ENCODE assay signal across 9 cellular contexts in genomic region chr7:120792091-120792860, GRCh38.
DNase-seq lines count a peak whose midpoint lies in the region; ATAC-seq and TF ChIP-seq lines count a peak whose summit lies in the region.
"Had no signal": no experiment of that assay in that cellular context is flagged by ENCODE, and none has a peak within 500 bp of the region (broad histone marks: within the 10 kb centered on the region; RNA-seq: fewer than 3 reads in every experiment).

No MANE protein-coding gene starts in this region.

- H3K4me3 ChIP-seq in fibroblast of villous mesenchyme (ENCODE audit: low read depth, low read length) = no peak overlapping the region
- no peak overlapping the region for H3K4me3 ChIP-seq in thoracic aorta

- H3K4me1 ChIP-seq in thoracic aorta (ENCODE audit: control insufficient read depth in 1 of 2, low read depth in 2 of 2) = no peaks in the 10 kb centered on the region

- no peak overlapping the region for H3K27ac ChIP-seq in thoracic aorta

- TF ChIP-seq CTCF in Calu3 (IDR thresholded peaks at IDR 0.05; ENCODE audit: unreplicated experiment) (peak; percentile 88), fibroblast of villous mesenchyme (IDR thresholded peaks at IDR 0.05; ENCODE audit: insufficient read depth, low read depth, low read length) (peak; percentile 99), thoracic aorta (IDR thresholded peaks at IDR 0.05) (peak; percentile 80)

- CTCF ChIA-PET in Calu3 (lab: Charles Lee) = interaction anchor here (0.8 to 1.5 kb wide), 12 partner anchors 9 to 316 kb away, joined by 3 to 10 read pairs (median 4); partner anchors contain the start of genes ING3 and TSPAN12

- no peaks in the 10 kb centered on the region for H3K27me3 ChIP-seq in thoracic aorta (replicated peaks; ENCODE audit: insufficient read depth)

- no peaks in the 10 kb centered on the region for H3K36me3 Mint-ChIP-seq in Calu3 (ENCODE audit: insufficient read depth, unreplicated experiment)
- no peaks in the 10 kb centered on the region for H3K36me3 Mint-ChIP-seq in activated T-cell treated with anti-CD3 and anti-CD28 coated beads, Interleukin-2, amount 50 U/mL, for 72 hours (ENCODE audit: insufficient read depth in 2 of 2)

- H3K9me3 Mint-ChIP-seq in Calu3 (ENCODE audit: low read depth, unreplicated experiment) = no peaks in the 10 kb centered on the region
- no peaks in the 10 kb centered on the region for H3K9me3 Mint-ChIP-seq in activated T-cell treated with anti-CD3 and anti-CD28 coated beads, Interleukin-2, amount 50 U/mL, for 72 hours
- H3K9me3 Mint-ChIP-seq: dendritic cell treated with granulocyte-macrophage colony-stimulating factor and Interleukin-4, amounts not matched to agents 40 ng/mL and 50 ng/mL, for 4 days had no signal

- DNase-seq in Calu3 = peak; percentile 84
- peak; percentile 74 for DNase-seq in OCI-M1 (lab: John Stamatoyannopoulos, UW)
- peak; percentile 65 to 66 for DNase-seq in activated T-cell treated with anti-CD3 and anti-CD28 coated beads, Interleukin-2, amount 50 U/mL, for 72 hours
- peak; percentile 71 for DNase-seq in fibroblast of villous mesenchyme (ENCODE audit: low read depth)
- DNase-seq in nucleus accumbens (lab: John Stamatoyannopoulos, UW) = peak in 43 of 56 donors; percentile 1 to 73 (median 33)
- peak; percentile 7 for DNase-seq in thoracic aorta (ENCODE audit: low spot score)

- H3K4me3 Mint-ChIP-seq in Calu3 (ENCODE audit: low read depth, unreplicated experiment) = no peak overlapping the region
- H3K4me3 Mint-ChIP-seq in activated T-cell treated with anti-CD3 and anti-CD28 coated beads, Interleukin-2, amount 50 U/mL, for 72 hours = no peak overlapping the region
- H3K4me3 Mint-ChIP-seq: dendritic cell treated with granulocyte-macrophage colony-stimulating factor and Interleukin-4, amounts not matched to agents 40 ng/mL and 50 ng/mL, for 4 days had no signal

- peaks cover 7% of the 10 kb centered on the region for H3K4me1 Mint-ChIP-seq in Calu3 (ENCODE audit: low read depth, unreplicated experiment)
- H3K4me1 Mint-ChIP-seq in activated T-cell treated with anti-CD3 and anti-CD28 coated beads, Interleukin-2, amount 50 U/mL, for 72 hours (ENCODE audit: low read depth) = no peaks in the 10 kb centered on the region

- no peaks in the 10 kb centered on the region for H3K9me3 ChIP-seq in thoracic aorta

- peak; percentile 98 for ATAC-seq in GM19438 (IDR thresholded peaks at IDR 0.05; ENCODE audit: low read depth, unreplicated experiment)
- peak; percentile 92 for ATAC-seq in HG03460 (IDR thresholded peaks at IDR 0.05; ENCODE audit: unreplicated experiment)
- peak; percentile 66 to 68 for ATAC-seq in activated T-cell treated with anti-CD3 and anti-CD28 coated beads, Interleukin-2, amount 50 U/mL, for 72 hours (replicated peaks in 1 of 2)
- peak; percentile 28 for ATAC-seq in thoracic aorta (ENCODE audit: insufficient number of reproducible peaks, low FRiP score, low read depth)

- H3K27ac Mint-ChIP-seq in Calu3 (ENCODE audit: unreplicated experiment) = no peak overlapping the region
- H3K27ac Mint-ChIP-seq in activated T-cell treated with anti-CD3 and anti-CD28 coated beads, Interleukin-2, amount 50 U/mL, for 72 hours = no peak overlapping the region
- H3K27ac Mint-ChIP-seq: dendritic cell treated with granulocyte-macrophage colony-stimulating factor and Interleukin-4, amounts not matched to agents 40 ng/mL and 50 ng/mL, for 4 days had no signal

- intact Hi-C loops in Calu3 (cut with micrococcal nuclease; ENCODE audit: unreplicated experiment) = loop anchor here (1.0 kb wide), 1 partner anchor 149 kb away; no protein-coding TSS in a partner anchor

- BruUV-seq in Calu3 (replicated peaks; lab: Mats Ljungman, UMichigan) = no TSS peak

- H3K36me3 ChIP-seq in thoracic aorta = peaks cover 5% of the 10 kb centered on the region

- no peaks in the 10 kb centered on the region for H3K27me3 Mint-ChIP-seq in Calu3 (ENCODE audit: unreplicated experiment)
- H3K27me3 Mint-ChIP-seq in activated T-cell treated with anti-CD3 and anti-CD28 coated beads, Interleukin-2, amount 50 U/mL, for 72 hours (ENCODE audit: low read depth) = no peaks in the 10 kb centered on the region
- H3K27me3 Mint-ChIP-seq: dendritic cell treated with granulocyte-macrophage colony-stimulating factor and Interleukin-4, amounts not matched to agents 40 ng/mL and 50 ng/mL, for 4 days had no signal

Comparison
In these comparisons a context has a peak if more than half of its experiments do, and no peak if none do; other contexts are left out.
1. DNase-seq: peak in every context shown above with its lines; median percentile 84 in Calu3; 74 in OCI-M1; 71 in fibroblast of villous mesenchyme; 66 in activated T-cell treated with anti-CD3 and anti-CD28 coated beads, Interleukin-2, amount 50 U/mL, for 72 hours; 33 in nucleus accumbens; 7 in thoracic aorta.
2. ATAC-seq: peak in every context shown above with its lines; median percentile 98 in GM19438; 92 in HG03460; 67 in activated T-cell treated with anti-CD3 and anti-CD28 coated beads, Interleukin-2, amount 50 U/mL, for 72 hours; 28 in thoracic aorta.